In genomic region chr19:34380639-34381241, GRCh38 we compare ENCODE assay signal across 24 cellular contexts.
"Had no signal": no experiment of that assay in that cellular context is flagged by ENCODE, and none has a peak within 500 bp of the region (broad histone marks: within the 10 kb centered on the region; RNA-seq: fewer than 3 reads in every experiment).

No MANE protein-coding gene starts in this region.

- H3K9me3 ChIP-seq: MG63, SJCRH30 had no signal

- ATAC-seq: Panc1, Right ventricle myocardium inferior, SK-N-SH treated with all-trans-retinoic acid at 6 μM for 48 hours had no signal

- H3K4me1 ChIP-seq: SJCRH30 had no signal

- DNase-seq: Karpas-422, KG1, MG63, NCI-H1092, NCI-H1105 treated with DMSO at 0.1 percent for 48 hours, NCI-H1417 treated with DMSO at 0.1 percent for 48 hours, NCI-H146, NCI-H1694 treated with DMSO at 0.1 percent for 48 hours, NCI-H1930, NCI-H2081, NCI-H2107, NCI-H226, NCI-H446, NCI-H510A, NCI-H524 treated with DMSO at 0.1 percent for 48 hours, NCI-H69, NCI-H774, SHP77 treated with DMSO at 0.1 percent for 48 hours, SJCRH30 had no signal

- H3K27ac ChIP-seq: HL-60, SJCRH30 had no signal

- FAIRE-seq: HTR-8/SVneo had no signal

- H3K27me3 ChIP-seq: MG63, SJCRH30 had no signal

- H3K4me3 ChIP-seq: MG63, SJCRH30 had no signal
